Comparison of ENCODE assay signal across 8 cellular contexts in the genomic region with DNA sequence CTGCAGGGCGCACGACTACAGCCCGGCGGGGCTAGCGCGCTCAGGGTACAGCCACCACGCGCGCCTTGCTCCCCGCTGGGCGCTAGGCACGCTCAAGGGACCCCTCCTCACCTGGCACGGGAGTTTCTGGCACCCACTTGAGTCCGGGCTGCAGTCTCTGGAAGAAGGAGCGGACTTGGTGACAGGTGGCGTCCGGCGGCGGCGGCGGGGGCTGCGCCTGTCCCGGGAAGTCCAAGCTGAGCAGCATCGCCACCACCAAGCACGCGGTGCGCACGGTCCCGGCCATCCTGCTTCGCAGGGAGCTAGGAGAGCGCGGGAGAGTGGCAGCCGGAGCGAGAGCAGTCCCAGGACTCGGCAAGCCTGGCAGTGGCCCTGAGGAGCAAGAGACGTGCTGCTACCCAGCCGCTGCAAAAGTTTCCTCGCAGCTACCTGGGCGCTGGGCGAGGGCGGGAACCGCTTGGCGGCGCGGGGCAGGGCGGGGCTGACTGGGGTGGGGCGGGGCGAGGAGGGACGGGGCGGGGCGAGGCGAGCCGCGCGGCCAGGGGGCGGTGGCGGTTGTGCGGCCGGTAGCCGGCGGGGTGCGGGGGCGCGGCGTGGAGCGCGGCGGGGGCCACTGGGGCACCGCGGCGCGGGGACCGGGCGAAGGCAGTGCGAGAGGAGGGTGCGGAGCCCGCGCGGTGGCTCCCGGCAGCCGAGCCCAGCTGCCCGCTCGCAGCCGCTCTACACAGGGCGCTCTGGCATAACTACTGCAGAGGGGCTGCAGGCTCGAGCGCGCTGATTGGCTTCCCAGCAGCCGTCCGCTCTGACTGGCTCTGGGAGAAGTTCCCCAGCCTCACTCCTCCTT. TPM values are rescaled to one million over a fixed set of nuclear protein-coding genes. Genes with fewer than 3 reads are reported as not detected.
DNase-seq lines count a peak whose midpoint lies in the region; ATAC-seq lines count a peak whose summit lies in the region.

A gene (minus strand): TSS at position 431 of the 844 bp plus-strand sequence.

- peaks cover 0 to 11% of the 10 kb centered on the region in 2 donors for H3K4me1 ChIP-seq in duodenal mucosa (ENCODE audit: control insufficient read depth in 1 of 2, insufficient read depth in 2 of 2, low read length in 2 of 2)

- ATAC-seq in GM18909 (IDR thresholded peaks at IDR 0.05; ENCODE audit: poor library complexity, unreplicated experiment) (peak; percentile 63), HG03378 (IDR thresholded peaks at IDR 0.05; ENCODE audit: unreplicated experiment) (no peak)

- H3K4me3 ChIP-seq in duodenal mucosa (ENCODE audit: low read depth in 1 of 2, low read length in 2 of 2) = peak within 1 kb of the TSS; percentile 53 to 55

- H3K27ac ChIP-seq in duodenal mucosa (ENCODE audit: low read depth, low read length) = no peak within 1 kb of the TSS

- H3K9me3 ChIP-seq in duodenal mucosa (ENCODE audit: control insufficient read depth in 1 of 2, low read length in 2 of 2) = no peaks in the 10 kb centered on the region

- H3K27me3 ChIP-seq in duodenal mucosa (ENCODE audit: control insufficient read depth in 1 of 2, insufficient read depth in 2 of 2, low read length in 2 of 2) = peaks cover 4 to 7% of the 10 kb centered on the region in 2 donors

- DNase-seq in NCI-H1105 (lab: John Stamatoyannopoulos, UW) (peak; percentile 34), lung microvascular endothelial cell (ENCODE audit: low read depth in 2 of 2) (peak; percentile 6 to 25), amniotic stem cell (lab: John Stamatoyannopoulos, UW) (no peak)
- peak; percentile 41 for DNase-seq in activated CD4-positive, alpha-beta T cell treated with anti-CD3 and anti-CD28 coated beads for 48 hours
- DNase-seq in stimulated activated CD8-positive, alpha-beta memory T cell treated with anti-CD3 and anti-CD28 coated beads, Interleukin-7, amount 100 ng/mL, for 24 hours (ENCODE audit: low read depth) = peak; percentile 1

- H3K36me3 ChIP-seq in duodenal mucosa (ENCODE audit: control insufficient read depth in 1 of 2, insufficient read depth in 2 of 2, low read length in 2 of 2) = no peaks in the 10 kb centered on the region

- H3K9ac ChIP-seq in duodenal mucosa (ENCODE audit: low read depth in 1 of 2, low read length in 2 of 2) = no peak within 1 kb of the TSS

RNA-seq across cellular contexts. Expression of the gene that starts here (rescaled TPM):
- total RNA-seq in lung microvascular endothelial cell = not detected in 2 replicates

Comparison
In these comparisons a context has a peak if more than half of its experiments do, and no peak if none do; other contexts are left out.
1. Peak in DNase-seq in lung microvascular endothelial cell; RNA of the gene not detected or under 1 TPM.